In genomic region chr19:47781590-47782318, GRCh38 we compare ENCODE assay signal across 10 cellular contexts. TPM values are rescaled to one million over a fixed set of nuclear protein-coding genes. Genes with fewer than 3 reads are reported as not detected.
DNase-seq lines count a peak whose midpoint lies in the region; ATAC-seq and TF ChIP-seq lines count a peak whose summit lies in the region.
"Had no signal": no experiment of that assay in that cellular context is flagged by ENCODE, and none has a peak within 500 bp of the region (broad histone marks: within the 10 kb centered on the region; RNA-seq: fewer than 3 reads in every experiment).

No MANE protein-coding gene starts in this region.

- H3K9me3 ChIP-seq in sigmoid colon (no peaks in the 10 kb centered on the region), smooth muscle cell (replicated peaks; ENCODE audit: low read depth) (no peaks in the 10 kb centered on the region)

- no peak overlapping the region for H3K4me2 ChIP-seq in smooth muscle cell

- H3K27ac ChIP-seq in sigmoid colon (peak overlapping the region; percentile 96 to 100 (median 97)), smooth muscle cell (ENCODE audit: low read depth) (no peak overlapping the region)

- peaks cover 0 to 55% (median 49%) of the 10 kb centered on the region in 4 donors for H3K4me1 ChIP-seq in sigmoid colon
- H3K4me1 ChIP-seq in smooth muscle cell (ENCODE audit: low read depth), result peaks cover 11% of the 10 kb centered on the region

- TF ChIP-seq EP300 in sigmoid colon (IDR thresholded peaks at IDR 0.05), result no peak

- intact Hi-C loops in sigmoid colon (cut with DNase I), result loop anchor here (5.0 kb wide), 1 partner anchor 69 kb away; the partner anchor contains the start of gene EHD2

- no peaks in the 10 kb centered on the region for H3K27me3 ChIP-seq in sigmoid colon
- no peaks in the 10 kb centered on the region for H3K27me3 ChIP-seq in smooth muscle cell (ENCODE audit: low read depth)

- in situ Hi-C loops in G401 (cut with HindIII; ENCODE audit: low sequenced_read_pairs), result no loop called here

- ATAC-seq in HG03039 (IDR thresholded peaks at IDR 0.05; ENCODE audit: unreplicated experiment), result no peak

- peaks cover 16 to 57% (median 39%) of the 10 kb centered on the region in 4 donors for H3K36me3 ChIP-seq in sigmoid colon
- H3K36me3 ChIP-seq in smooth muscle cell (ENCODE audit: low read depth), result no peaks in the 10 kb centered on the region

- H2AFZ ChIP-seq in smooth muscle cell (ENCODE audit: low read depth), result no peak overlapping the region

- H3K4me3 ChIP-seq in sigmoid colon (peak overlapping the region in 2 of 4 donors; percentile 85 to 89), smooth muscle cell (no peak overlapping the region)

- no peak for TF ChIP-seq POLR2A in sigmoid colon (IDR thresholded peaks at IDR 0.05)

- 28 to 60% methylated on average over 9 of the region's 9 CpGs for WGBS in sigmoid colon, 2 donors
- 90% methylated on average over 9 of the region's 9 CpGs for WGBS in smooth muscle cell (ENCODE audit: low lambda C conversion rate)

- peaks cover 31% of the 10 kb centered on the region for H3K79me2 ChIP-seq in smooth muscle cell (ENCODE audit: low read depth)

- peaks cover 12% of the 10 kb centered on the region for H3F3A ChIP-seq in smooth muscle cell (ENCODE audit: low read depth)

- H4K20me1 ChIP-seq in smooth muscle cell (ENCODE audit: low read depth), result peaks cover 48% of the 10 kb centered on the region

- TF ChIP-seq CTCF in sigmoid colon (IDR thresholded peaks at IDR 0.05), result no peak
- no peak for TF ChIP-seq CTCF in smooth muscle cell (IDR thresholded peaks at IDR 0.05; ENCODE audit: borderline replicate concordance, insufficient read depth, poor library complexity, severe bottlenecking)

- no peak overlapping the region for H3K9ac ChIP-seq in smooth muscle cell (ENCODE audit: low read depth)

- DNase-seq in G401 (ENCODE audit: low spot score) (peak; percentile 85), anterior cingulate cortex (lab: John Stamatoyannopoulos, UW) (peak in 49 of 58 donors; percentile 4 to 79 (median 44)), hypothalamus (lab: John Stamatoyannopoulos, UW) (peak in 40 of 51 donors; percentile 5 to 74 (median 41)), sigmoid colon (peak; percentile 86), smooth muscle cell (lab: John Stamatoyannopoulos, UW; ENCODE audit: unreplicated experiment) (no peak), NCI-H2196 (lab: John Stamatoyannopoulos, UW; ENCODE audit: unreplicated experiment) (no peak), NCI-H187 (lab: John Stamatoyannopoulos, UW) (no peak)
- DNase-seq: activated effector memory CD4-positive, alpha-beta T cell treated with Interleukin-2 at 50 U/mL for 16 hours; NCI-H446 treated with DMSO at 0.1 percent for 48 hours had no signal

RNA-seq across cellular contexts. Expression of gene SELENOW, which starts 3.3 kb away (rescaled TPM):
- 322 and 424 TPM in 2 replicates for total RNA-seq in G401 (2014; rRNA removed; shearing (Covaris generic))
- total RNA-seq in sigmoid colon, result 1,000 to 10,000 TPM; 1,579 to 3,138 (median 2,179) TPM
- 100 to 1,000 TPM; 329 to 999 (median 792) TPM for polyA plus RNA-seq in sigmoid colon
- 415 and 441 TPM in 2 replicates for total RNA-seq in smooth muscle cell
- polyA plus RNA-seq in smooth muscle cell, result 527 and 558 TPM in 2 replicates

RNA-seq across cellular contexts. Expression of gene TPRX1, which starts 22.6 kb away (rescaled TPM):
- not detected in 2 replicates for total RNA-seq in G401 (2014; rRNA removed; shearing (Covaris generic))
- total RNA-seq in sigmoid colon (not detected), smooth muscle cell (not detected in 2 replicates)
- polyA plus RNA-seq in sigmoid colon (not detected), smooth muscle cell (not detected in 2 replicates)

RNA-seq across cellular contexts. Expression of gene NOP53, which starts 36.4 kb away (rescaled TPM):
- total RNA-seq in G401 (2014; rRNA removed; shearing (Covaris generic)), result 431 and 471 TPM in 2 replicates
- 100 to 1,000 TPM; 432 to 576 (median 557) TPM for total RNA-seq in sigmoid colon
- 100 to 1,000 TPM; 304 to 682 (median 589) TPM for polyA plus RNA-seq in sigmoid colon
- 42.8 and 48.9 TPM in 2 replicates for total RNA-seq in smooth muscle cell
- 74.5 and 95.2 TPM in 2 replicates for polyA plus RNA-seq in smooth muscle cell

RNA-seq across cellular contexts. Expression of gene CRX, which starts 40.0 kb away (rescaled TPM):
- 0.34 and 0.68 TPM in 2 replicates for total RNA-seq in G401 (2014; rRNA removed; shearing (Covaris generic))
- not detected for total RNA-seq in sigmoid colon
- polyA plus RNA-seq in sigmoid colon, result 1 to 10 TPM in 1 of 3 donors, under 1 TPM in 1, not detected in 1; 0.60 to 1.2 TPM
- not detected in 2 replicates for total RNA-seq in smooth muscle cell
- not detected in 2 replicates for polyA plus RNA-seq in smooth muscle cell

Comparison
In these comparisons a context has a peak if more than half of its experiments do, and no peak if none do; other contexts are left out.
1. DNase-seq: peak in G401 (single experiment), anterior cingulate cortex (49 of 58), hypothalamus (40 of 51) and sigmoid colon (single experiment); none in smooth muscle cell (single experiment), NCI-H2196 (single experiment) and NCI-H187 (0 of 2).